In genomic region chr4:3493720-3494492, GRCh38 we compare ENCODE assay signal across 1 cellular context.
TF ChIP-seq lines count a peak whose summit lies in the region.

No MANE protein-coding gene starts in this region.

TF ChIP-seq in WTC11, 78 proteins besides CTCF, POLR2A, EP300 and RAD21 (continued from another document):
- TF ChIP-seq HMGXB4 (CRISPR knock-in tag; IDR thresholded peaks at IDR 0.05): no peak
- no peak for TF ChIP-seq ZMAT4 (CRISPR knock-in tag; IDR thresholded peaks at IDR 0.05)
- TF ChIP-seq TEAD4 (CRISPR knock-in tag; IDR thresholded peaks at IDR 0.05): no peak
